ENCODE assay signal across 8 cellular contexts in the genomic region with DNA sequence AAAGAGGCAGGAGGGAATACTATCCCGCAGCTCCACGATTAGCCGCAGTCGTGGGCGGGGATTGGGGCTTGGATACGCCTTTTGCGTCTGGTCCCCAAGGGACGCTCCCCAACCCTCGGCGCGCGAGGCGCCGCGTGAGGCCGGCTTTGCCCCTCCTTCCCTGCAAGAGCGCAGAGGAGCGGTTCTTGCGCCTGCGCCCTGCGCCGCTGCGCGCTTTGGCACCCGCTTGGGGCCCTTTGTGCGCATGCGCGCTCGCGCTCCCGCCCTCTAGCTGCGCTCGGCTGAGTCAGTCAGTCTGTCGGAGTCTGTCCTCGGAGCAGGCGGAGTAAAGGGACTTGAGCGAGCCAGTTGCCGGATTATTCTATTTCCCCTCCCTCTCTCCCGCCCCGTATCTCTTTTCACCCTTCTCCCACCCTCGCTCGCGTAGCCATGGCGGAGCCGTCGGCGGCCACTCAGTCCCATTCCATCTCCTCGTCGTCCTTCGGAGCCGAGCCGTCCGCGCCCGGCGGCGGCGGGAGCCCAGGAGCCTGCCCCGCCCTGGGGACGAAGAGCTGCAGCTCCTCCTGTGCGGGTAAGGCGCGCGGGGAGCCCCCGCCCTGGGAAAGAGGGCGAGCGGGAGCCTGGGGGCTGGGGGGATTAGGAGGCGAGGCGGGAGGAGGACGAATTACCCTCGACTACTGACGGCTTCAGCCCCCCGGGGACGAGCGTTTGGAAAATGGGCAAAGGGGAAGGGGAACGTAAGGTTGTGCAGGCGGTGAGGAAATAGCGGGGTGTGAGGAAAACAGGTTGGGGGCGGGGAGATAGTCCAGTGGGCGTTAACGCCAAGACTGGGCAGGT. TPM values are rescaled to one million over a fixed set of nuclear protein-coding genes. Genes with fewer than 3 reads are reported as not detected.
DNase-seq lines count a peak whose midpoint lies in the region; ATAC-seq, FAIRE-seq and TF ChIP-seq lines count a peak whose summit lies in the region.

A gene with protein sequence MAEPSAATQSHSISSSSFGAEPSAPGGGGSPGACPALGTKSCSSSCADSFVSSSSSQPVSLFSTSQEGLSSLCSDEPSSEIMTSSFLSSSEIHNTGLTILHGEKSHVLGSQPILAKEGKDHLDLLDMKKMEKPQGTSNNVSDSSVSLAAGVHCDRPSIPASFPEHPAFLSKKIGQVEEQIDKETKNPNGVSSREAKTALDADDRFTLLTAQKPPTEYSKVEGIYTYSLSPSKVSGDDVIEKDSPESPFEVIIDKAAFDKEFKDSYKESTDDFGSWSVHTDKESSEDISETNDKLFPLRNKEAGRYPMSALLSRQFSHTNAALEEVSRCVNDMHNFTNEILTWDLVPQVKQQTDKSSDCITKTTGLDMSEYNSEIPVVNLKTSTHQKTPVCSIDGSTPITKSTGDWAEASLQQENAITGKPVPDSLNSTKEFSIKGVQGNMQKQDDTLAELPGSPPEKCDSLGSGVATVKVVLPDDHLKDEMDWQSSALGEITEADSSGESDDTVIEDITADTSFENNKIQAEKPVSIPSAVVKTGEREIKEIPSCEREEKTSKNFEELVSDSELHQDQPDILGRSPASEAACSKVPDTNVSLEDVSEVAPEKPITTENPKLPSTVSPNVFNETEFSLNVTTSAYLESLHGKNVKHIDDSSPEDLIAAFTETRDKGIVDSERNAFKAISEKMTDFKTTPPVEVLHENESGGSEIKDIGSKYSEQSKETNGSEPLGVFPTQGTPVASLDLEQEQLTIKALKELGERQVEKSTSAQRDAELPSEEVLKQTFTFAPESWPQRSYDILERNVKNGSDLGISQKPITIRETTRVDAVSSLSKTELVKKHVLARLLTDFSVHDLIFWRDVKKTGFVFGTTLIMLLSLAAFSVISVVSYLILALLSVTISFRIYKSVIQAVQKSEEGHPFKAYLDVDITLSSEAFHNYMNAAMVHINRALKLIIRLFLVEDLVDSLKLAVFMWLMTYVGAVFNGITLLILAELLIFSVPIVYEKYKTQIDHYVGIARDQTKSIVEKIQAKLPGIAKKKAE (plus strand): TSS at position 293 of the 837 bp plus-strand sequence. CDS start 137 bp downstream, at position 430.

- ATAC-seq in HG02759 (IDR thresholded peaks at IDR 0.05; ENCODE audit: unreplicated experiment) (peak; percentile 90), Right ventricle myocardium superior (ENCODE audit: poor library complexity) (peak; percentile 96), pancreas (peak; percentile 88 to 98 (median 95))

- peaks cover 8 to 12% (median 12%) of the 10 kb centered on the region in 3 donors for H3K4me1 ChIP-seq in pancreas
- H3K4me1 ChIP-seq in tibial artery, result peaks cover 0 to 39% (median 17%) of the 10 kb centered on the region in 4 donors

- H3K9me3 ChIP-seq in pancreas (no peaks in the 10 kb centered on the region), tibial artery (no peaks in the 10 kb centered on the region)

- no peak for FAIRE-seq in pancreas (lab: Jason Lieb, UNC)

- H3K27ac ChIP-seq in pancreas (peak within 1 kb of the TSS; percentile 86 to 96 (median 92)), tibial artery (peak within 1 kb of the TSS; percentile 97 to 98)

- DNase-seq in GM12864 (ENCODE audit: low read depth), result peak; percentile 92
- DNase-seq in NCI-H1417 (lab: John Stamatoyannopoulos, UW), result peak; percentile 98 to 99 (median 99)
- DNase-seq in SW 1271 (lab: John Stamatoyannopoulos, UW), result peak; percentile 82 to 96
- peak; percentile 96 for DNase-seq in activated naive CD8-positive, alpha-beta T cell treated with anti-CD3 and anti-CD28 coated beads, Interleukin-2, amount 50 U/mL, for 16 hours (ENCODE audit: low read depth, low spot score)
- peak; percentile 98 for DNase-seq in Right ventricle myocardium superior
- DNase-seq in pancreas, result peak; percentile 94 to 100 (median 98)
- peak; percentile 95 to 99 for DNase-seq in tibial artery

- 0% methylated on average over 80 to 81 of the region's 81 CpGs for WGBS in pancreas, 2 donors

- H3K4me3 ChIP-seq in GM12864 (ENCODE audit: low read depth, low read length) (peak within 1 kb of the TSS; percentile 76), pancreas (peak within 1 kb of the TSS; percentile 42 to 86 (median 68)), tibial artery (peak within 1 kb of the TSS; percentile 84 to 97)

- H3K27me3 ChIP-seq in pancreas (no peaks in the 10 kb centered on the region), tibial artery (no peaks in the 10 kb centered on the region)

- TF ChIP-seq CTCF in GM12864 (IDR thresholded peaks at IDR 0.05; ENCODE audit: low read depth, low read length, missing control alignments), result no peak
- TF ChIP-seq CTCF in pancreas (IDR thresholded peaks at IDR 0.05), result no peak
- peak in 1 of 2 experiments; percentile 12 for TF ChIP-seq CTCF in tibial artery (IDR thresholded peaks at IDR 0.05)

- H3K36me3 ChIP-seq in pancreas (no peaks in the 10 kb centered on the region), tibial artery (no peaks in the 10 kb centered on the region)

- intact Hi-C loops in Right ventricle myocardium superior (cut with DNase I) (no loop called here), pancreas (cut with DNase I) (no loop called here), tibial artery (cut with DNase I; ENCODE audit: low total_unique reads) (loop anchor here (10.0 kb wide), 1 partner anchor 53 kb away; no protein-coding TSS in a partner anchor)

RNA-seq across cellular contexts. Expression of the gene that starts here (rescaled TPM):
- total RNA-seq in Right ventricle myocardium superior, result 41.2 TPM
- 10 to 100 TPM; 51.2 to 74.9 (median 63.9) TPM for total RNA-seq in pancreas
- polyA plus RNA-seq in pancreas, result 10 to 100 TPM; 40.2 to 79.6 TPM

Comparison
In these comparisons a context has a peak if more than half of its experiments do, and no peak if none do; other contexts are left out.
1. Peak in every context shown above with its lines: DNase-seq, ATAC-seq, H3K4me3 ChIP-seq and H3K27ac ChIP-seq.